18 cellular contexts compared by ENCODE assay signal in the genomic region with DNA sequence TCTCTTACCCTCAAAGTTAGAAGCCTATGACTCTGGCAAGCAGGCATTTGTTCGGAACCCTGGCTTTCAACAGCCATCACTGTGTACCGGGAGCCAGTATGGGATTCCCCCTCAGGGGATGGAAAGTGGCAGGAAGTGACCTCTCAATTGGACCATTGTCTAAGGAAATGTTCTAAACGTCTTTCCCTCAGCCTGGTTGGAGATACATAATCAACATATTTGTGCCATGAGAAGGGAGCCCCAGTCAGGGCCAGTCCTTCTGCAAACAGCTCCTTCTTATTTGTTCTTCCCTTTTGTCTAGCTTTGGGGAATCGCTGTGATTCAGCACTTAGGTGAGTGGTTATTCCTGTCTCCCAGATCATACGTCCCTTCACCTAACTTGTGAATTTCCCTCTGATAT.
DNase-seq lines count a peak whose midpoint lies in the region; ATAC-seq and TF ChIP-seq lines count a peak whose summit lies in the region.
"Had no signal": no experiment of that assay in that cellular context is flagged by ENCODE, and none has a peak within 500 bp of the region (broad histone marks: within the 10 kb centered on the region; RNA-seq: fewer than 3 reads in every experiment).

No MANE protein-coding gene starts in this region.

- no peaks in the 10 kb centered on the region for H3K36me3 Mint-ChIP-seq in WTC11
- H3K36me3 Mint-ChIP-seq in stimulated activated memory B cell treated with anti-CD40 and anti-IgM and Interleukin-4, amounts not matched to agents 10 μg/mL and 1 μg/mL and 100 μg/mL, for 72 hours: peaks cover 5% of the 10 kb centered on the region
- no peaks in the 10 kb centered on the region for H3K36me3 Mint-ChIP-seq in endodermal cell (ENCODE audit: low read depth)
- H3K36me3 Mint-ChIP-seq: activated naive CD8-positive, alpha-beta T cell treated with anti-CD3 and anti-CD28 coated beads, Interleukin-2, amount 10 ng/mL, durations not matched to agents 7 days and 5 days; stimulated activated naive B cell treated with anti-CD40 and anti-IgM and Interleukin-4, amounts not matched to agents 10 μg/mL and 1 μg/mL and 100 μg/mL, for 72 hours had no signal

- H3K4me3 Mint-ChIP-seq in WTC11 (no peak overlapping the region), endodermal cell (no peak overlapping the region)
- H3K4me3 Mint-ChIP-seq in stimulated activated memory B cell treated with anti-CD40 and anti-IgM and Interleukin-4, amounts not matched to agents 10 μg/mL and 1 μg/mL and 100 μg/mL, for 72 hours: no peak overlapping the region
- H3K4me3 Mint-ChIP-seq: activated naive CD8-positive, alpha-beta T cell treated with anti-CD3 and anti-CD28 coated beads, Interleukin-2, amount 10 ng/mL, durations not matched to agents 7 days and 5 days; naive B cell; stimulated activated naive B cell treated with anti-CD40 and anti-IgM and Interleukin-4, amounts not matched to agents 10 μg/mL and 1 μg/mL and 100 μg/mL, for 72 hours had no signal

- no peaks in the 10 kb centered on the region for H3K27me3 Mint-ChIP-seq in WTC11 (ENCODE audit: low read depth)
- H3K27me3 Mint-ChIP-seq in stimulated activated memory B cell treated with anti-CD40 and anti-IgM and Interleukin-4, amounts not matched to agents 10 μg/mL and 1 μg/mL and 100 μg/mL, for 72 hours: no peaks in the 10 kb centered on the region
- no peaks in the 10 kb centered on the region for H3K27me3 Mint-ChIP-seq in endodermal cell (ENCODE audit: insufficient read depth)
- H3K27me3 Mint-ChIP-seq: naive B cell; stimulated activated naive B cell treated with anti-CD40 and anti-IgM and Interleukin-4, amounts not matched to agents 10 μg/mL and 1 μg/mL and 100 μg/mL, for 72 hours had no signal

- H3K4me1 ChIP-seq in endodermal cell (ENCODE audit: control insufficient read depth, insufficient read depth, low read length): no peaks in the 10 kb centered on the region
- H3K4me1 ChIP-seq: vagina had no signal

- peak; percentile 67 for ATAC-seq in WTC11
- no peak for ATAC-seq in stimulated activated memory B cell treated with anti-CD40 and anti-IgM and Interleukin-4, amounts not matched to agents 10 μg/mL and 1 μg/mL and 100 μg/mL, for 72 hours
- no peak for ATAC-seq in HG02884 (IDR thresholded peaks at IDR 0.05; ENCODE audit: unreplicated experiment)
- ATAC-seq: stimulated activated naive B cell treated with anti-CD40 and anti-IgM and Interleukin-4, amounts not matched to agents 10 μg/mL and 1 μg/mL and 100 μg/mL, for 72 hours had no signal

- H3K4me1 Mint-ChIP-seq in WTC11 (peaks cover 16% of the 10 kb centered on the region), endodermal cell (no peaks in the 10 kb centered on the region)
- H3K4me1 Mint-ChIP-seq in stimulated activated memory B cell treated with anti-CD40 and anti-IgM and Interleukin-4, amounts not matched to agents 10 μg/mL and 1 μg/mL and 100 μg/mL, for 72 hours: no peaks in the 10 kb centered on the region
- H3K4me1 Mint-ChIP-seq: activated naive CD8-positive, alpha-beta T cell treated with anti-CD3 and anti-CD28 coated beads, Interleukin-2, amount 10 ng/mL, durations not matched to agents 7 days and 5 days had no signal

- H3K27ac ChIP-seq in AG04450 (ENCODE audit: low read depth, low read length): no peak overlapping the region
- H3K27ac ChIP-seq in endodermal cell (ENCODE audit: low read depth, low read length): no peak overlapping the region
- H3K27ac ChIP-seq: dorsolateral prefrontal cortex, vagina, VCaP had no signal

- H3K27ac Mint-ChIP-seq in WTC11: no peak overlapping the region
- H3K27ac Mint-ChIP-seq in stimulated activated memory B cell treated with anti-CD40 and anti-IgM and Interleukin-4, amounts not matched to agents 10 μg/mL and 1 μg/mL and 100 μg/mL, for 72 hours: no peak overlapping the region
- no peak overlapping the region for H3K27ac Mint-ChIP-seq in endodermal cell
- H3K27ac Mint-ChIP-seq: activated naive CD8-positive, alpha-beta T cell treated with anti-CD3 and anti-CD28 coated beads, Interleukin-2, amount 10 ng/mL, durations not matched to agents 7 days and 5 days; naive B cell; stimulated activated naive B cell treated with anti-CD40 and anti-IgM and Interleukin-4, amounts not matched to agents 10 μg/mL and 1 μg/mL and 100 μg/mL, for 72 hours had no signal

- H3K36me3 ChIP-seq in endodermal cell (ENCODE audit: control insufficient read depth, insufficient read depth, low read length): no peaks in the 10 kb centered on the region
- H3K36me3 ChIP-seq: vagina had no signal

- H3K27me3 ChIP-seq in AG04450 (ENCODE audit: control insufficient read depth, insufficient read depth, low read length) (no peaks in the 10 kb centered on the region), endodermal cell (ENCODE audit: control insufficient read depth, insufficient read depth, low read length, poor library complexity, severe bottlenecking) (no peaks in the 10 kb centered on the region)
- H3K27me3 ChIP-seq: dorsolateral prefrontal cortex, vagina had no signal

- peak; percentile 7 for DNase-seq in AG04450 (ENCODE audit: low read depth, low spot score)
- DNase-seq in H4 (ENCODE audit: low spot score): peak; percentile 9
- DNase-seq in WTC11 (ENCODE audit: low spot score): no peak
- peak; percentile 85 to 93 for DNase-seq in foreskin fibroblast
- DNase-seq in endodermal cell: no peak
- DNase-seq in stimulated activated naive CD4-positive, alpha-beta T cell treated with Interleukin-2 at 50 U/mL for 16 hours (lab: John Stamatoyannopoulos, UW): no peak
- DNase-seq: activated CD8-positive, alpha-beta memory T cell treated with anti-CD3 and anti-CD28 coated beads, Interleukin-2, amount 50 U/mL, for 4 hours; activated naive CD8-positive, alpha-beta T cell treated with anti-CD3 and anti-CD28 coated beads, Interleukin-2, amount 10 ng/mL, durations not matched to agents 7 days and 5 days; dorsolateral prefrontal cortex; naive B cell; NCI-H1092 treated with DMSO at 0.1 percent for 48 hours; NCI-H510A treated with DMSO at 0.1 percent for 48 hours; stimulated activated CD4-positive, alpha-beta T cell treated with anti-CD3 and anti-CD28 coated beads, Interleukin-4, amount 100 ng/mL, for 24 hours; stimulated activated naive B cell treated with anti-CD40 and anti-IgM and Interleukin-4, amounts not matched to agents 10 μg/mL and 1 μg/mL and 100 μg/mL, for 72 hours had no signal

- no peak overlapping the region for H3K9ac ChIP-seq in endodermal cell (ENCODE audit: extremely low read depth, low read length, poor library complexity, severe bottlenecking)

- peaks cover 4% of the 10 kb centered on the region; the same call in 1 of the 2 replicates for H3K9me3 Mint-ChIP-seq in WTC11
- H3K9me3 Mint-ChIP-seq in stimulated activated memory B cell treated with anti-CD40 and anti-IgM and Interleukin-4, amounts not matched to agents 10 μg/mL and 1 μg/mL and 100 μg/mL, for 72 hours: no peaks in the 10 kb centered on the region
- H3K9me3 Mint-ChIP-seq in endodermal cell: no peaks in the 10 kb centered on the region
- H3K9me3 Mint-ChIP-seq: activated naive CD8-positive, alpha-beta T cell treated with anti-CD3 and anti-CD28 coated beads, Interleukin-2, amount 10 ng/mL, durations not matched to agents 7 days and 5 days; stimulated activated naive B cell treated with anti-CD40 and anti-IgM and Interleukin-4, amounts not matched to agents 10 μg/mL and 1 μg/mL and 100 μg/mL, for 72 hours had no signal

- POLR2A ChIA-PET in AG04450 (lab: Yijun Ruan, JAX): no interaction called here
- POLR2A ChIA-PET in WTC11 (lab: Charles Lee): no interaction called here

- H3K9me3 ChIP-seq in AG04450 (ENCODE audit: control insufficient read depth, insufficient read depth, low read length) (no peaks in the 10 kb centered on the region), endodermal cell (ENCODE audit: control insufficient read depth, low read length) (no peaks in the 10 kb centered on the region)
- H3K9me3 ChIP-seq: vagina had no signal

- CTCF ChIA-PET in AG04450 (lab: Charles Lee) (no interaction called here), WTC11 (lab: Charles Lee) (no interaction called here)

- WGBS in endodermal cell (ENCODE audit: insufficient coverage in 1 of 2, insufficient read length in 1 of 2), 2 experiments: 64 to 78% methylated on average over 3 to 5 of the region's 5 CpGs

- no peak for TF ChIP-seq CTCF in AG04450 (IDR thresholded peaks at IDR 0.05; ENCODE audit: low read depth, low read length)
- no peak for TF ChIP-seq CTCF in WTC11 (IDR thresholded peaks at IDR 0.05)
- TF ChIP-seq CTCF in foreskin fibroblast (IDR thresholded peaks at IDR 0.05; ENCODE audit: low read depth, low read length): no peak
- TF ChIP-seq CTCF in endodermal cell (conservative IDR thresholded peaks at IDR 0.05): no peak

- H3K4me3 ChIP-seq in AG04450 (ENCODE audit: low read depth, low read length) (no peak overlapping the region), foreskin fibroblast (ENCODE audit: low read depth in 1 of 2, low read length in 2 of 2) (no peak overlapping the region), endodermal cell (ENCODE audit: low read length) (no peak overlapping the region)
- H3K4me3 ChIP-seq: vagina had no signal

TF ChIP-seq in WTC11, 78 proteins besides CTCF, POLR2A, EP300 and RAD21 (continues in another document):
- no peak for TF ChIP-seq NFATC4 (CRISPR knock-in tag; IDR thresholded peaks at IDR 0.05)
- no peak for TF ChIP-seq GABPB1 (CRISPR knock-in tag; IDR thresholded peaks at IDR 0.05)
- no peak for TF ChIP-seq NR2C2 (CRISPR knock-in tag; IDR thresholded peaks at IDR 0.05)
- TF ChIP-seq, protein P1, sequence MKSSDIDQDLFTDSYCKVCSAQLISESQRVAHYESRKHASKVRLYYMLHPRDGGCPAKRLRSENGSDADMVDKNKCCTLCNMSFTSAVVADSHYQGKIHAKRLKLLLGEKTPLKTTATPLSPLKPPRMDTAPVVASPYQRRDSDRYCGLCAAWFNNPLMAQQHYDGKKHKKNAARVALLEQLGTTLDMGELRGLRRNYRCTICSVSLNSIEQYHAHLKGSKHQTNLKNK (CRISPR knock-in tag; IDR thresholded peaks at IDR 0.05): no peak
- no peak for TF ChIP-seq ZNF232 (CRISPR knock-in tag; IDR thresholded peaks at IDR 0.05)
- no peak for TF ChIP-seq ZNF138 (CRISPR knock-in tag; conservative IDR thresholded peaks at IDR 0.05)
- TF ChIP-seq CBFB (CRISPR knock-in tag; IDR thresholded peaks at IDR 0.05; ENCODE audit: low read depth): no peak
- TF ChIP-seq ZNF416 (CRISPR knock-in tag; IDR thresholded peaks at IDR 0.05): no peak

Comparison
In these comparisons a context has a peak if more than half of its experiments do, and no peak if none do; other contexts are left out.
1. DNase-seq: peak in AG04450 (single experiment), H4 (single experiment) and foreskin fibroblast (2 of 2); none in WTC11 (single experiment), endodermal cell (single experiment) and stimulated activated naive CD4-positive, alpha-beta T cell treated with Interleukin-2 at 50 U/mL for 16 hours (single experiment).